9 cellular contexts compared by ENCODE assay signal in genomic region chrX:16883487-16883804, GRCh38. TPM values are rescaled to one million over a fixed set of nuclear protein-coding genes. Genes with fewer than 3 reads are reported as not detected.
DNase-seq lines count a peak whose midpoint lies in the region; ATAC-seq and TF ChIP-seq lines count a peak whose summit lies in the region.
"Had no signal": no experiment of that assay in that cellular context is flagged by ENCODE, and none has a peak within 500 bp of the region (broad histone marks: within the 10 kb centered on the region; RNA-seq: fewer than 3 reads in every experiment).

No MANE protein-coding gene starts in this region.

- H3K27me3 Mint-ChIP-seq in Caco-2 (ENCODE audit: insufficient read depth, unreplicated experiment): peaks cover 3% of the 10 kb centered on the region
- H3K27me3 Mint-ChIP-seq in activated CD4-positive, alpha-beta T cell treated with anti-CD3 and anti-CD28 coated beads, Interleukin-2, amount 10 ng/mL, durations not matched to agents 7 days and 5 days: peaks cover 6% of the 10 kb centered on the region

- H3K79me2 ChIP-seq in OCI-LY7 (ENCODE audit: insufficient read depth, low read depth, low read length) (no peaks in the 10 kb centered on the region), osteoblast (ENCODE audit: insufficient read depth, low read length) (no peaks in the 10 kb centered on the region)

- H3K9me3 Mint-ChIP-seq in Caco-2 (ENCODE audit: unreplicated experiment): no peaks in the 10 kb centered on the region
- no peaks in the 10 kb centered on the region for H3K9me3 Mint-ChIP-seq in activated CD4-positive, alpha-beta T cell treated with anti-CD3 and anti-CD28 coated beads, Interleukin-2, amount 10 ng/mL, durations not matched to agents 7 days and 5 days

- no peak overlapping the region for H2AFZ ChIP-seq in OCI-LY7 (ENCODE audit: low read length)
- H2AFZ ChIP-seq in osteoblast (ENCODE audit: low read length): peak overlapping the region; percentile 91

- no peak for ATAC-seq in HG03135 (IDR thresholded peaks at IDR 0.05; ENCODE audit: unreplicated experiment)
- no peak for ATAC-seq in gastroesophageal sphincter

- H3K27ac Mint-ChIP-seq in Caco-2 (ENCODE audit: unreplicated experiment): no peak overlapping the region
- H3K27ac Mint-ChIP-seq in activated CD4-positive, alpha-beta T cell treated with anti-CD3 and anti-CD28 coated beads, Interleukin-2, amount 10 ng/mL, durations not matched to agents 7 days and 5 days: no peak overlapping the region

- no peaks in the 10 kb centered on the region for H3K4me1 Mint-ChIP-seq in Caco-2 (ENCODE audit: low read depth, unreplicated experiment)
- peaks cover 8% of the 10 kb centered on the region for H3K4me1 Mint-ChIP-seq in activated CD4-positive, alpha-beta T cell treated with anti-CD3 and anti-CD28 coated beads, Interleukin-2, amount 10 ng/mL, durations not matched to agents 7 days and 5 days

- H3K4me1 ChIP-seq in Caco-2 (no peaks in the 10 kb centered on the region), OCI-LY7 (ENCODE audit: insufficient read depth, low read length, poor library complexity, severe bottlenecking) (peaks cover 43% of the 10 kb centered on the region), ectodermal cell (ENCODE audit: control insufficient read depth, insufficient read depth, low read length) (no peaks in the 10 kb centered on the region), osteoblast (ENCODE audit: insufficient read depth, low read length) (peaks cover 4% of the 10 kb centered on the region), gastroesophageal sphincter (peaks cover 0 to 13% (median 0%) of the 10 kb centered on the region in 3 donors)

- no peak for TF ChIP-seq EP300 in gastroesophageal sphincter (IDR thresholded peaks at IDR 0.05)

- no peak for TF ChIP-seq POLR2A in gastroesophageal sphincter (IDR thresholded peaks at IDR 0.05)

- no peaks in the 10 kb centered on the region for H4K20me1 ChIP-seq in OCI-LY7 (ENCODE audit: insufficient read depth, low read length)
- H4K20me1 ChIP-seq in osteoblast (ENCODE audit: insufficient read depth, low read length): no peaks in the 10 kb centered on the region

- WGBS in ectodermal cell, 2 experiments: 83 to 84% methylated on average over 2 of the region's 3 CpGs
- WGBS in gastroesophageal sphincter (ENCODE audit: low coverage in 1 of 2), 2 donors: 40 to 67% methylated on average over 1 to 3 of the region's 3 CpGs

- H3K36me3 ChIP-seq in Caco-2 (ENCODE audit: control insufficient read depth, insufficient read depth, low read length) (no peaks in the 10 kb centered on the region), OCI-LY7 (ENCODE audit: insufficient read depth, low read length) (no peaks in the 10 kb centered on the region), ectodermal cell (ENCODE audit: control insufficient read depth, insufficient read depth, low read length) (no peaks in the 10 kb centered on the region), osteoblast (ENCODE audit: insufficient read depth, low read length) (no peaks in the 10 kb centered on the region), gastroesophageal sphincter (no peaks in the 10 kb centered on the region)

- TF ChIP-seq CTCF in Caco-2 (IDR thresholded peaks at IDR 0.05; ENCODE audit: insufficient read depth in 1 of 2, low read depth in 1 of 2, low read length in 1 of 2, severe bottlenecking in 1 of 2, unreplicated experiment in 1 of 2): no peak
- no peak; the same call in 1 of the 2 replicates for TF ChIP-seq CTCF in OCI-LY7 (conservative IDR thresholded peaks at IDR 0.05; ENCODE audit: low read length)
- TF ChIP-seq CTCF in osteoblast (IDR thresholded peaks at IDR 0.05; ENCODE audit: extremely low read depth, low read depth, low read length): no peak
- TF ChIP-seq CTCF in gastroesophageal sphincter (IDR thresholded peaks at IDR 0.05): no peak

- POLR2A ChIA-PET in Caco-2 (lab: Charles Lee) (no interaction called here), OCI-LY7 (lab: Charles Lee) (interaction anchor here (0.7 to 6.3 kb wide), 8 partner anchors 9 to 163 kb away, joined by 3 to 73 read pairs (median 5); no protein-coding TSS in a partner anchor)
- POLR2A ChIA-PET in activated CD4-positive, alpha-beta T cell treated with anti-CD3 and anti-CD28 coated beads, Interleukin-2, amount 10 ng/mL, durations not matched to agents 7 days and 5 days (lab: Charles Lee): no interaction called here

- H3K9me3 ChIP-seq in Caco-2: no peaks in the 10 kb centered on the region
- no peaks in the 10 kb centered on the region for H3K9me3 ChIP-seq in OCI-LY7 (ENCODE audit: low read length)
- H3K9me3 ChIP-seq in ectodermal cell (ENCODE audit: control insufficient read depth, low read length): no peaks in the 10 kb centered on the region
- H3K9me3 ChIP-seq in osteoblast (ENCODE audit: low read depth, low read length): no peaks in the 10 kb centered on the region
- no peaks in the 10 kb centered on the region for H3K9me3 ChIP-seq in gastroesophageal sphincter
- H3K9me3 ChIP-seq: body of pancreas had no signal

- H3K4me2 ChIP-seq in OCI-LY7 (ENCODE audit: low read length): peak overlapping the region; percentile 81; the same call in 1 of the 2 replicates
- H3K4me2 ChIP-seq in osteoblast (ENCODE audit: insufficient read depth, low read length): peak overlapping the region; percentile 87

- peak overlapping the region; percentile 73 for H3K4me3 Mint-ChIP-seq in Caco-2 (ENCODE audit: unreplicated experiment)
- H3K4me3 Mint-ChIP-seq in activated CD4-positive, alpha-beta T cell treated with anti-CD3 and anti-CD28 coated beads, Interleukin-2, amount 10 ng/mL, durations not matched to agents 7 days and 5 days: no peak overlapping the region

- H3K4me3 ChIP-seq in Caco-2 (ENCODE audit: low read depth, low read length) (no peak overlapping the region), OCI-LY7 (ENCODE audit: low read depth, low read length, poor library complexity, severe bottlenecking) (peak overlapping the region; percentile 58), ectodermal cell (ENCODE audit: insufficient read depth, low read depth, low read length) (peak overlapping the region; percentile 41), osteoblast (ENCODE audit: insufficient read depth, low read length) (no peak overlapping the region), gastroesophageal sphincter (peak overlapping the region in 1 of 2 donors; percentile 50)
- H3K4me3 ChIP-seq: body of pancreas had no signal

- no peak for DNase-seq in Caco-2
- DNase-seq in OCI-LY7 (ENCODE audit: low spot score): no peak
- no peak for DNase-seq in osteoblast (ENCODE audit: insufficient read length, low spot score, missing footprints)
- DNase-seq in activated CD4-positive, alpha-beta T cell treated with anti-CD3 and anti-CD28 coated beads, Interleukin-2, amount 10 ng/mL, durations not matched to agents 7 days and 5 days: no peak
- no peak for DNase-seq in NCI-H345 treated with DMSO at 0.1 percent for 48 hours (lab: John Stamatoyannopoulos, UW; ENCODE audit: unreplicated experiment)

- no peaks in the 10 kb centered on the region for H3K9me2 ChIP-seq in OCI-LY7 (ENCODE audit: insufficient read depth, low read length)

- intact Hi-C loops in Caco-2 (cut with micrococcal nuclease; ENCODE audit: unreplicated experiment): loop anchor here (1.0 kb wide), 2 partner anchors 9 to 163 kb away; no protein-coding TSS in a partner anchor
- intact Hi-C loops in OCI-LY7 (cut with micrococcal nuclease; ENCODE audit: unreplicated experiment): loop anchor here (1.0 to 2.0 kb wide), 4 partner anchors 9 to 199 kb away; partner anchors contain the start of gene REPS2

- CTCF ChIA-PET in Caco-2 (lab: Charles Lee) (interaction anchor here (1.0 to 2.2 kb wide), 5 partner anchors 8 to 199 kb away, joined by 3 to 42 read pairs (median 3); no protein-coding TSS in a partner anchor), OCI-LY7 (lab: Charles Lee; ENCODE audit: unreplicated experiment) (interaction anchor here (1.4 to 3.5 kb wide), 4 partner anchors 8 to 162 kb away, joined by 3 to 20 read pairs (median 7); no protein-coding TSS in a partner anchor)
- CTCF ChIA-PET in activated CD4-positive, alpha-beta T cell treated with anti-CD3 and anti-CD28 coated beads, Interleukin-2, amount 10 ng/mL, durations not matched to agents 7 days and 5 days (lab: Charles Lee): interaction anchor here (0.7 to 4.6 kb wide), 7 partner anchors 9 to 299 kb away, joined by 3 to 25 read pairs (median 3); no protein-coding TSS in a partner anchor

- BruUV-seq in Caco-2 (replicated peaks; lab: Mats Ljungman, UMichigan) (no TSS peak), OCI-LY7 (replicated peaks; lab: Mats Ljungman, UMichigan) (no TSS peak)

- H3K27ac ChIP-seq in OCI-LY7 (ENCODE audit: low read depth, low read length, poor library complexity, severe bottlenecking) (peak overlapping the region; percentile 78), ectodermal cell (ENCODE audit: insufficient read depth, low read depth, low read length, poor library complexity, severe bottlenecking) (no peak overlapping the region), osteoblast (ENCODE audit: low read depth, low read length) (no peak overlapping the region), gastroesophageal sphincter (peak overlapping the region in 2 of 4 donors; percentile 72 to 79)

- H3K36me3 Mint-ChIP-seq in Caco-2 (ENCODE audit: insufficient read depth, unreplicated experiment): no peaks in the 10 kb centered on the region
- no peaks in the 10 kb centered on the region for H3K36me3 Mint-ChIP-seq in activated CD4-positive, alpha-beta T cell treated with anti-CD3 and anti-CD28 coated beads, Interleukin-2, amount 10 ng/mL, durations not matched to agents 7 days and 5 days (ENCODE audit: low read depth)

- no peaks in the 10 kb centered on the region for H3K27me3 ChIP-seq in Caco-2 (replicated peaks; ENCODE audit: control insufficient read depth, insufficient read depth, low read length)
- H3K27me3 ChIP-seq in ectodermal cell (ENCODE audit: control insufficient read depth, insufficient read depth, low read length, poor library complexity, severe bottlenecking): peaks cover 9% of the 10 kb centered on the region
- peaks cover 28% of the 10 kb centered on the region for H3K27me3 ChIP-seq in osteoblast (ENCODE audit: insufficient read depth, low read length)
- H3K27me3 ChIP-seq in gastroesophageal sphincter: no peaks in the 10 kb centered on the region
- H3K27me3 ChIP-seq: body of pancreas had no signal

RNA-seq across cellular contexts. Expression of gene RBBP7, which starts 13.3 kb away (rescaled TPM):
- total RNA-seq in Caco-2 (2022) (129 and 131 TPM in 2 replicates), OCI-LY7 (2022) (251 and 270 TPM in 2 replicates), osteoblast (69.8 and 87.5 TPM in 2 replicates), gastroesophageal sphincter (100 to 1,000 TPM; 112 to 233 (median 119) TPM)
- 144 and 161 TPM in 2 replicates for total RNA-seq in OCI-LY7 (2014; rRNA removed; shearing (Covaris generic))
- polyA plus RNA-seq in ectodermal cell (2013, experiment 1 of 4): 185 TPM
- 183 TPM for polyA plus RNA-seq in ectodermal cell (2013, experiment 2 of 4)
- polyA plus RNA-seq in ectodermal cell (2013, experiment 3 of 4): 146 TPM
- 147 TPM for polyA plus RNA-seq in ectodermal cell (2013, experiment 4 of 4)
- total RNA-seq in activated CD4-positive, alpha-beta T cell treated with anti-CD3 and anti-CD28 coated beads, Interleukin-2, amount 10 ng/mL, durations not matched to agents 7 days and 5 days: 100 to 1,000 TPM; 149 to 191 TPM

Comparison
In these comparisons a context has a peak if more than half of its experiments do, and no peak if none do; other contexts are left out.
1. H3K4me3 ChIP-seq: peak in OCI-LY7 (single experiment) and ectodermal cell (single experiment); none in Caco-2 (single experiment) and osteoblast (single experiment).